Comparison of ENCODE assay signal across 38 cellular contexts in the genomic region with DNA sequence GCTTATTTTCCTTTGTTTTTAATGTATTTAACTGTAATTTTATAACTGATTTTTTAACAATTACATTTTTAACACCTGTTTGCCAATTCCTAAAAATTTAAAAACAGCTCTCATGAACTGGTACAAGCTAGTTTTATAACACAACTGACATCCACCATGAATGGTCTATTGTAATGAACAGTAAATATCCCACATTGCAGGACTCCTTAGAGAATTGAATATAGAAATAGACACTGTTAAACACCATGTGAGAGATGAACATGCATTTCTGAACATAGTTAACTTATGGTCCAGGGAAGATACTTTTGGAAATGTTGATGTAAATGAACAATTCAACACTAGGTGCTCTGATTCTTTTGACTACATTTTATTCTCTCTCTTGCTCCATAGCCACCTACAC.
"Had no signal": no experiment of that assay in that cellular context is flagged by ENCODE, and none has a peak within 500 bp of the region (broad histone marks: within the 10 kb centered on the region; RNA-seq: fewer than 3 reads in every experiment).

No MANE protein-coding gene starts in this region.

- H3K36me3 ChIP-seq: adrenal gland, ascending aorta, brain microvascular endothelial cell, breast epithelium, cardiac muscle cell had no signal

- H3K4me3 Mint-ChIP-seq: activated naive CD4-positive, alpha-beta T cell treated with anti-CD3 and anti-CD28 coated beads for 36 hours; activated naive CD4-positive, alpha-beta T cell treated with anti-CD3 and anti-CD28 coated beads, Interleukin-2, amount 10 ng/mL, durations not matched to agents 7 days and 5 days; activated naive CD4-positive, alpha-beta T cell treated with anti-CD3 and anti-CD28 coated beads, Interleukin-2, amount 50 U/mL, for 24 hours; activated naive CD8-positive, alpha-beta T cell; activated naive CD8-positive, alpha-beta T cell treated with anti-CD3 and anti-CD28 coated beads for 36 hours; activated naive CD8-positive, alpha-beta T cell treated with anti-CD3 and anti-CD28 coated beads, Interleukin-2, amount 10 ng/mL, durations not matched to agents 7 days and 5 days; activated naive CD8-positive, alpha-beta T cell treated with anti-CD3 and anti-CD28 coated beads, Interleukin-2, amount 50 U/mL, for 24 hours; activated T-cell treated with anti-CD3 and anti-CD28 coated beads, Interleukin-2, amount 50 U/mL, for 24 hours; activated T-cell treated with anti-CD3 and anti-CD28 coated beads, Interleukin-2, amount 50 U/mL, for 4 hours; activated T-cell treated with anti-CD3 and anti-CD28 coated beads, Interleukin-2, amount 50 U/mL, for 72 hours; activated T-helper 1 cell treated with anti-CD3 and anti-CD28 coated beads, Interleukin-12 subunit alpha, Interleukin-12 subunit beta, Interleukin-2, Interleukin-4 antibody, amounts not matched to agents 30 ng/mL and 10 ng/mL and 1 ng/mL, durations not matched to agents 14 hours and 24 hours and 36 hours; activated T-helper 17 cell treated with anti-CD3 and anti-CD28 coated beads, Interleukin-2, amount 50 U/mL, for 72 hours; brain; central memory CD8-positive, alpha-beta T cell had no signal

- H3K27me3 ChIP-seq: adrenal gland, ascending aorta, brain microvascular endothelial cell, breast epithelium, cardiac muscle cell had no signal

- H3K9me3 Mint-ChIP-seq: activated naive CD4-positive, alpha-beta T cell treated with anti-CD3 and anti-CD28 coated beads for 36 hours; activated naive CD4-positive, alpha-beta T cell treated with anti-CD3 and anti-CD28 coated beads, Interleukin-2, amount 10 ng/mL, durations not matched to agents 7 days and 5 days; activated naive CD4-positive, alpha-beta T cell treated with anti-CD3 and anti-CD28 coated beads, Interleukin-2, amount 50 U/mL, for 24 hours; activated naive CD4-positive, alpha-beta T cell treated with anti-CD3 and anti-CD28 coated beads, Interleukin-2, amount 50 U/mL, for 72 hours; activated naive CD8-positive, alpha-beta T cell treated with anti-CD3 and anti-CD28 coated beads for 36 hours; activated naive CD8-positive, alpha-beta T cell treated with anti-CD3 and anti-CD28 coated beads, Interleukin-2, amount 10 ng/mL, durations not matched to agents 7 days and 5 days; activated naive CD8-positive, alpha-beta T cell treated with anti-CD3 and anti-CD28 coated beads, Interleukin-2, amount 50 U/mL, for 24 hours; activated T-cell treated with anti-CD3 and anti-CD28 coated beads, Interleukin-2, amount 50 U/mL, for 24 hours; activated T-cell treated with anti-CD3 and anti-CD28 coated beads, Interleukin-2, amount 50 U/mL, for 4 hours; activated T-cell treated with anti-CD3 and anti-CD28 coated beads, Interleukin-2, amount 50 U/mL, for 72 hours; activated T-helper 1 cell treated with anti-CD3 and anti-CD28 coated beads, Interleukin-12 subunit alpha, Interleukin-12 subunit beta, Interleukin-2, Interleukin-4 antibody, amounts not matched to agents 30 ng/mL and 10 ng/mL and 1 ng/mL, durations not matched to agents 14 hours and 24 hours and 36 hours; activated T-helper 17 cell treated with anti-CD3 and anti-CD28 coated beads, Interleukin-2, amount 50 U/mL, for 72 hours; activated T-helper 2 cell treated with anti-CD3 and anti-CD28 coated beads, Interferon-gamma antibody, Interleukin-2, Interleukin-4, amounts not matched to agents 10 μg/mL and 5 μg/mL and 100 μg/mL, durations not matched to agents 14 hours and 24 hours and 36 hours; central memory CD8-positive, alpha-beta T cell had no signal

- H3K36me3 Mint-ChIP-seq: activated naive CD4-positive, alpha-beta T cell treated with anti-CD3 and anti-CD28 coated beads, Interleukin-2, amount 10 ng/mL, durations not matched to agents 7 days and 5 days; activated naive CD4-positive, alpha-beta T cell treated with anti-CD3 and anti-CD28 coated beads, Interleukin-2, amount 50 U/mL, for 72 hours; activated naive CD8-positive, alpha-beta T cell treated with anti-CD3 and anti-CD28 coated beads, Interleukin-2, amount 10 ng/mL, durations not matched to agents 7 days and 5 days had no signal

- ATAC-seq: activated naive CD4-positive, alpha-beta T cell treated with anti-CD3 and anti-CD28 coated beads, Interleukin-2, amount 50 U/mL, for 72 hours; activated naive CD8-positive, alpha-beta T cell treated with anti-CD3 and anti-CD28 coated beads, Interleukin-2, amount 50 U/mL, for 24 hours; activated T-cell treated with anti-CD3 and anti-CD28 coated beads, Interleukin-2, amount 50 U/mL, for 4 hours; activated T-cell treated with anti-CD3 and anti-CD28 coated beads, Interleukin-2, amount 50 U/mL, for 72 hours; activated T-helper 17 cell treated with anti-CD3 and anti-CD28 coated beads, Interleukin-2, amount 50 U/mL, for 72 hours had no signal

- H3K27ac ChIP-seq: adrenal gland, ascending aorta, brain microvascular endothelial cell, breast epithelium, cardiac muscle cell had no signal

- H3K4me1 Mint-ChIP-seq: activated naive CD4-positive, alpha-beta T cell treated with anti-CD3 and anti-CD28 coated beads, Interleukin-2, amount 10 ng/mL, durations not matched to agents 7 days and 5 days; activated naive CD4-positive, alpha-beta T cell treated with anti-CD3 and anti-CD28 coated beads, Interleukin-2, amount 50 U/mL, for 24 hours; activated naive CD8-positive, alpha-beta T cell treated with anti-CD3 and anti-CD28 coated beads for 36 hours; activated naive CD8-positive, alpha-beta T cell treated with anti-CD3 and anti-CD28 coated beads, Interleukin-2, amount 10 ng/mL, durations not matched to agents 7 days and 5 days; activated naive CD8-positive, alpha-beta T cell treated with anti-CD3 and anti-CD28 coated beads, Interleukin-2, amount 50 U/mL, for 24 hours; activated T-helper 17 cell treated with anti-CD3 and anti-CD28 coated beads, Interleukin-2, amount 50 U/mL, for 72 hours; central memory CD8-positive, alpha-beta T cell had no signal

- H3K4me1 ChIP-seq: adrenal gland, ascending aorta, breast epithelium had no signal

- H3K4me3 ChIP-seq: adrenal gland, ascending aorta, breast epithelium, cardiac muscle cell had no signal

- H3K27me3 Mint-ChIP-seq: activated naive CD4-positive, alpha-beta T cell treated with anti-CD3 and anti-CD28 coated beads, Interleukin-2, amount 50 U/mL, for 24 hours; activated naive CD8-positive, alpha-beta T cell; activated naive CD8-positive, alpha-beta T cell treated with anti-CD3 and anti-CD28 coated beads for 36 hours; activated naive CD8-positive, alpha-beta T cell treated with anti-CD3 and anti-CD28 coated beads, Interleukin-2, amount 50 U/mL, for 24 hours had no signal

- H3K9me3 ChIP-seq: adrenal gland, ascending aorta, breast epithelium had no signal

- DNase-seq: activated effector memory CD4-positive, alpha-beta T cell treated with anti-CD3 and anti-CD28 coated beads, Interleukin-2, amount 50 U/mL, for 16 hours; activated effector memory CD4-positive, alpha-beta T cell treated with Interleukin-2 at 50 U/mL for 16 hours; activated gamma-delta T cell; activated gamma-delta T cell treated with Interleukin-2 at 50 U/mL for 16 hours; activated naive CD4-positive, alpha-beta T cell; activated naive CD4-positive, alpha-beta T cell treated with anti-CD3 and anti-CD28 coated beads for 36 hours; activated naive CD4-positive, alpha-beta T cell treated with anti-CD3 and anti-CD28 coated beads, Interleukin-2, amount 10 ng/mL, durations not matched to agents 7 days and 5 days; activated naive CD4-positive, alpha-beta T cell treated with anti-CD3 and anti-CD28 coated beads, Interleukin-2, amount 50 U/mL, for 16 hours; activated naive CD4-positive, alpha-beta T cell treated with Interleukin-2 at 50 U/mL for 16 hours; activated naive CD8-positive, alpha-beta T cell treated with anti-CD3 and anti-CD28 coated beads for 36 hours; activated naive CD8-positive, alpha-beta T cell treated with anti-CD3 and anti-CD28 coated beads, Interleukin-2, amount 10 ng/mL, durations not matched to agents 7 days and 5 days; activated naive CD8-positive, alpha-beta T cell treated with anti-CD3 and anti-CD28 coated beads, Interleukin-2, amount 50 U/mL, for 24 hours; activated T-cell treated with anti-CD3 and anti-CD28 coated beads for 4 hours; activated T-cell treated with anti-CD3 and anti-CD28 coated beads, Interleukin-2, amount 50 U/mL, for 1 hour; activated T-cell treated with anti-CD3 and anti-CD28 coated beads, Interleukin-2, amount 50 U/mL, for 24 hours; activated T-cell treated with anti-CD3 and anti-CD28 coated beads, Interleukin-2, amount 50 U/mL, for 4 hours; activated T-cell treated with anti-CD3 and anti-CD28 coated beads, Interleukin-2, amount 50 U/mL, for 48 hours; activated T-cell treated with anti-CD3 and anti-CD28 coated beads, Interleukin-2, amount 50 U/mL, for 72 hours; adrenal gland; amniotic stem cell; amygdala; anterior cingulate cortex; aorta; brain microvascular endothelial cell; caudate nucleus; central memory CD4-positive, alpha-beta T cell; cerebellar nuclear complex had no signal

- H3K27ac Mint-ChIP-seq: activated naive CD4-positive, alpha-beta T cell treated with anti-CD3 and anti-CD28 coated beads for 36 hours; activated naive CD4-positive, alpha-beta T cell treated with anti-CD3 and anti-CD28 coated beads, Interleukin-2, amount 10 ng/mL, durations not matched to agents 7 days and 5 days; activated naive CD4-positive, alpha-beta T cell treated with anti-CD3 and anti-CD28 coated beads, Interleukin-2, amount 50 U/mL, for 24 hours; activated naive CD4-positive, alpha-beta T cell treated with anti-CD3 and anti-CD28 coated beads, Interleukin-2, amount 50 U/mL, for 72 hours; activated naive CD8-positive, alpha-beta T cell; activated naive CD8-positive, alpha-beta T cell treated with anti-CD3 and anti-CD28 coated beads for 36 hours; activated naive CD8-positive, alpha-beta T cell treated with anti-CD3 and anti-CD28 coated beads, Interleukin-2, amount 10 ng/mL, durations not matched to agents 7 days and 5 days; activated naive CD8-positive, alpha-beta T cell treated with anti-CD3 and anti-CD28 coated beads, Interleukin-2, amount 50 U/mL, for 24 hours; activated T-cell treated with anti-CD3 and anti-CD28 coated beads, Interleukin-2, amount 50 U/mL, for 24 hours; activated T-cell treated with anti-CD3 and anti-CD28 coated beads, Interleukin-2, amount 50 U/mL, for 72 hours; activated T-helper 1 cell treated with anti-CD3 and anti-CD28 coated beads, Interleukin-12 subunit alpha, Interleukin-12 subunit beta, Interleukin-2, Interleukin-4 antibody, amounts not matched to agents 30 ng/mL and 10 ng/mL and 1 ng/mL, durations not matched to agents 14 hours and 24 hours and 36 hours; activated T-helper 17 cell treated with anti-CD3 and anti-CD28 coated beads, Interleukin-2, amount 50 U/mL, for 72 hours; activated T-helper 2 cell treated with anti-CD3 and anti-CD28 coated beads, Interferon-gamma antibody, Interleukin-2, Interleukin-4, amounts not matched to agents 10 μg/mL and 5 μg/mL and 100 μg/mL, durations not matched to agents 14 hours and 24 hours and 36 hours; brain had no signal
